Comparison of ENCODE assay signal across 8 cellular contexts in the genomic region with DNA sequence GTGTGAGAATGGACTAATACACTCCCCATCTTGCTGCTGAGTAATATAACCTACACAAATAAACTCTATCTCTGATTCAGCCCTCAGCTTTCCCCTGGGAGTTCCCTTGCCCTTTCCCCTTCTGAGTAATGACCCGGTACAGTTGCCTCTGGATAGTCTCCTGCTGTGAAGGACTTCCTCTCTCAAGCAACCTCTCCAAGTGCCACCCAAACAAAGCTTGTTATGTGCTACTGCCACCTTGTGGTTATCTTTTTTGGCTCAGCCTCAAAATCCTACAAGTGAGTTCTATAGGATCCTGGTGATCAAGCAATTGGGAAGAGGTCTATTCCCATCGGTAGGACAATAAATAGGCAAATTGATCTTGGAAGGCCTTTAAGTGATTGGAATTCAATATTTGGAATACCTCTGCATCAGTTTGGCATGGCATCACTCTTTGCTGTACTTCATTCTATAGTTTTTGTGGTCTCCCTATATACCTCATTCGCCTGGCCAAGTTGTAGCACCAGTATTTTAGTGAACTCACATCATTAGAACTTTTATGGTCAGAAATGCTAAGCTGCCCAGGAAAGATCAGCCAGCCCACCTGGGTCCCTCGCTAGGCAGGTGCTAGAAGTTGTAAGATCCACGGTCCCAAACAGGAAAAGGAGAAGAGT. TPM values are rescaled to one million over a fixed set of nuclear protein-coding genes. Genes with fewer than 3 reads are reported as not detected.
DNase-seq lines count a peak whose midpoint lies in the region; ATAC-seq and TF ChIP-seq lines count a peak whose summit lies in the region.

No MANE protein-coding gene starts in this region.

- DNase-seq in AG20443 (ENCODE audit: low spot score) (peak; percentile 71), NCI-H187 (lab: John Stamatoyannopoulos, UW) (peak; percentile 40 to 53), T-helper 17 cell (peak in 1 of 3 donors; percentile 9), choroid plexus epithelial cell (ENCODE audit: low read depth) (peak; percentile 98), left colon (peak; percentile 55 to 56)
- peak; percentile 1 for DNase-seq in stimulated activated CD8-positive, alpha-beta memory T cell treated with anti-CD3 and anti-CD28 coated beads, Interleukin-15, amount 100 ng/mL, for 1 hour (ENCODE audit: low read depth)

- H3K27me3 Mint-ChIP-seq in T-helper 17 cell, result no peaks in the 10 kb centered on the region

- peaks cover 3% of the 10 kb centered on the region for H3K4me1 Mint-ChIP-seq in T-helper 17 cell

- peaks cover 3% of the 10 kb centered on the region for H3K36me3 Mint-ChIP-seq in T-helper 17 cell (ENCODE audit: low read depth)

- H3K9me3 ChIP-seq in T-helper 17 cell (ENCODE audit: control insufficient read depth, low read length, poor library complexity, severe bottlenecking), result no peaks in the 10 kb centered on the region

- ATAC-seq in GM18499 (IDR thresholded peaks at IDR 0.05; ENCODE audit: insufficient read depth, unreplicated experiment), result peak; percentile 69
- ATAC-seq in HG02885 (IDR thresholded peaks at IDR 0.05; ENCODE audit: poor library complexity, unreplicated experiment), result peak; percentile 88
- peak; percentile 50 for ATAC-seq in T-helper 17 cell
- ATAC-seq in left colon, result peak; percentile 98

- H3K27ac Mint-ChIP-seq in T-helper 17 cell, result no peak overlapping the region

- peak overlapping the region; percentile 60 for H3K4me3 Mint-ChIP-seq in T-helper 17 cell

- intact Hi-C loops in left colon (cut with DNase I, micrococcal nuclease), result loop anchor here in 1 of 2 donors (10.0 kb wide), 1 partner anchor 489 kb away; the partner anchor contains the start of gene XIST

- TF ChIP-seq CTCF in choroid plexus epithelial cell (conservative IDR thresholded peaks at IDR 0.05; ENCODE audit: low read depth, low read length), result peak; percentile 74

- H3K4me3 ChIP-seq in choroid plexus epithelial cell (ENCODE audit: low read depth, low read length), result no peak overlapping the region

RNA-seq across cellular contexts. Expression of gene ZCCHC13, which starts 40.1 kb away (rescaled TPM):
- total RNA-seq in T-helper 17 cell (not detected), left colon (not detected)
